32 cellular contexts compared by ENCODE assay signal in the genomic region with DNA sequence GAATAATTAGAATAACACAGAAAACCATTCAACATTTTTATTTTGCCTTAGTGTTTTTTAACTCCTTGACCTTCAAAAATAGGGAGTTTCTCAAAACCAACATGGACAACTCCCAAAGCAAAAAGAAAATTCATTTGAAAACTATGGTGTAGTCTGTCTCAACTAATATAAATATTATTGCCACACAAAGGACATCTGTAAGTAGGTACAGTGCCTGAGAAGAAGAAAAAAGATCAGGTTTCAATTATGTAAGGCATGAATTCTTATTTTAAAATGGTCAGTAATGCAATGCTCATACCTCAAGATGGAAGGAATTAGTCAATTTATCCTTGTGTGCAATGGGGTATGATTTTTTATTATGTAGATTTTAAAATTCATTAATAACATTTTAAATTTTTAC.
"Had no signal": no experiment of that assay in that cellular context is flagged by ENCODE, and none has a peak within 500 bp of the region (broad histone marks: within the 10 kb centered on the region; RNA-seq: fewer than 3 reads in every experiment).

No MANE protein-coding gene starts in this region.

- H3K9me3 ChIP-seq: colonic mucosa had no signal

- H3K4me3 ChIP-seq: ascending aorta, breast epithelium, cardiac muscle cell, colonic mucosa, gastroesophageal sphincter, heart right ventricle had no signal

- H3K4me1 ChIP-seq: ascending aorta, breast epithelium, colonic mucosa, gastroesophageal sphincter, heart right ventricle had no signal

- H3K27me3 ChIP-seq: ascending aorta, breast epithelium, cardiac muscle cell, colonic mucosa, gastroesophageal sphincter, heart right ventricle had no signal

- H3K27ac ChIP-seq: ascending aorta, breast epithelium, cardiac muscle cell, colonic mucosa, gastroesophageal sphincter, heart right ventricle, WERI-Rb-1 had no signal

- DNase-seq: activated B cell treated with CpG ODN at 0.5 μM for 24 hours; activated CD4-positive, alpha-beta T cell treated with anti-CD3 and anti-CD28 coated beads for 48 hours; activated CD4-positive, alpha-beta T cell treated with anti-CD3 and anti-CD28 coated beads, Interleukin-2, amount 50 U/mL, for 1 hour; activated CD4-positive, alpha-beta T cell treated with anti-CD3 and anti-CD28 coated beads, Interleukin-2, amount 50 U/mL, for 48 hours; activated CD8-positive, alpha-beta memory T cell treated with anti-CD3 and anti-CD28 coated beads for 24 hours; activated CD8-positive, alpha-beta T cell treated with anti-CD3 and anti-CD28 coated beads for 36 hours; activated effector memory CD4-positive, alpha-beta T cell treated with Interleukin-2 at 50 U/mL for 16 hours; activated gamma-delta T cell treated with Interleukin-2 at 50 U/mL for 16 hours; activated naive CD4-positive, alpha-beta T cell treated with anti-CD3 and anti-CD28 coated beads, Interleukin-2, amount 50 U/mL, for 16 hours; activated naive CD4-positive, alpha-beta T cell treated with Interleukin-2 at 50 U/mL for 16 hours; activated naive CD8-positive, alpha-beta T cell treated with anti-CD3 and anti-CD28 coated beads for 36 hours; activated naive CD8-positive, alpha-beta T cell treated with anti-CD3 and anti-CD28 coated beads, Interleukin-2, amount 50 U/mL, for 24 hours; activated T-cell treated with anti-CD3 and anti-CD28 coated beads, Interleukin-2, amount 50 U/mL, for 4 hours; central memory CD4-positive, alpha-beta T cell; cerebellar nuclear complex; colonic mucosa; effector CD8-positive, alpha-beta T cell; foreskin melanocyte; heart right ventricle; T-helper 1 cell; T-helper 17 cell; T1000; WERI-Rb-1 had no signal

- ATAC-seq: activated CD4-positive, CD25-positive, alpha-beta regulatory T cell treated with anti-CD3 and anti-CD28 coated beads, Interleukin-2, amount 50 U/mL, for 24 hours; activated CD8-positive, alpha-beta T cell treated with anti-CD3 and anti-CD28 coated beads for 36 hours; activated naive CD8-positive, alpha-beta T cell treated with anti-CD3 and anti-CD28 coated beads, Interleukin-2, amount 50 U/mL, for 24 hours; activated T-cell treated with anti-CD3 and anti-CD28 coated beads, Interleukin-2, amount 50 U/mL, for 4 hours; activated T-helper 17 cell treated with anti-CD3 and anti-CD28 coated beads, Interleukin-2, amount 50 U/mL, for 72 hours; esophagus mucosa; gastroesophageal sphincter; heart right ventricle; T-helper 17 cell had no signal

- H3K4me1 Mint-ChIP-seq: activated B cell treated with CpG ODN at 0.5 μM for 24 hours; activated naive CD8-positive, alpha-beta T cell treated with anti-CD3 and anti-CD28 coated beads for 36 hours; activated naive CD8-positive, alpha-beta T cell treated with anti-CD3 and anti-CD28 coated beads, Interleukin-2, amount 50 U/mL, for 24 hours; activated T-helper 17 cell treated with anti-CD3 and anti-CD28 coated beads, Interleukin-2, amount 50 U/mL, for 72 hours; T-helper 17 cell had no signal

- H3K27me3 Mint-ChIP-seq: activated B cell treated with CpG ODN at 0.5 μM for 24 hours; activated CD8-positive, alpha-beta T cell treated with anti-CD3 and anti-CD28 coated beads for 36 hours; activated naive CD8-positive, alpha-beta T cell treated with anti-CD3 and anti-CD28 coated beads for 36 hours; activated naive CD8-positive, alpha-beta T cell treated with anti-CD3 and anti-CD28 coated beads, Interleukin-2, amount 50 U/mL, for 24 hours; activated T-helper 17 cell treated with anti-CD3 and anti-CD28 coated beads, Interleukin-2, amount 50 U/mL, for 72 hours; T-helper 17 cell had no signal

- H3K27ac Mint-ChIP-seq: activated B cell treated with CpG ODN at 0.5 μM for 24 hours; activated CD8-positive, alpha-beta T cell treated with anti-CD3 and anti-CD28 coated beads for 36 hours; activated naive CD8-positive, alpha-beta T cell treated with anti-CD3 and anti-CD28 coated beads for 36 hours; activated naive CD8-positive, alpha-beta T cell treated with anti-CD3 and anti-CD28 coated beads, Interleukin-2, amount 50 U/mL, for 24 hours; activated T-helper 17 cell treated with anti-CD3 and anti-CD28 coated beads, Interleukin-2, amount 50 U/mL, for 72 hours; brain; T-helper 17 cell; T-helper 2 cell treated with Interferon-gamma antibody and Interleukin-4, amounts not matched to agents 5 μg/mL and 100 μg/mL, for 36 hours had no signal

- H3K4me3 Mint-ChIP-seq: activated B cell treated with CpG ODN at 0.5 μM for 24 hours; activated CD8-positive, alpha-beta T cell treated with anti-CD3 and anti-CD28 coated beads for 36 hours; activated naive CD8-positive, alpha-beta T cell treated with anti-CD3 and anti-CD28 coated beads for 36 hours; activated naive CD8-positive, alpha-beta T cell treated with anti-CD3 and anti-CD28 coated beads, Interleukin-2, amount 50 U/mL, for 24 hours; activated T-cell treated with anti-CD3 and anti-CD28 coated beads, Interleukin-2, amount 50 U/mL, for 4 hours; activated T-helper 17 cell treated with anti-CD3 and anti-CD28 coated beads, Interleukin-2, amount 50 U/mL, for 72 hours; brain; T-helper 17 cell; T-helper 2 cell treated with Interferon-gamma antibody and Interleukin-4, amounts not matched to agents 5 μg/mL and 100 μg/mL, for 36 hours had no signal

- H3K36me3 Mint-ChIP-seq: activated naive CD8-positive, alpha-beta T cell treated with anti-CD3 and anti-CD28 coated beads for 36 hours; brain had no signal

- H3K36me3 ChIP-seq: ascending aorta, breast epithelium, cardiac muscle cell, colonic mucosa, gastroesophageal sphincter, heart right ventricle, WERI-Rb-1 had no signal
